In the genomic region with DNA sequence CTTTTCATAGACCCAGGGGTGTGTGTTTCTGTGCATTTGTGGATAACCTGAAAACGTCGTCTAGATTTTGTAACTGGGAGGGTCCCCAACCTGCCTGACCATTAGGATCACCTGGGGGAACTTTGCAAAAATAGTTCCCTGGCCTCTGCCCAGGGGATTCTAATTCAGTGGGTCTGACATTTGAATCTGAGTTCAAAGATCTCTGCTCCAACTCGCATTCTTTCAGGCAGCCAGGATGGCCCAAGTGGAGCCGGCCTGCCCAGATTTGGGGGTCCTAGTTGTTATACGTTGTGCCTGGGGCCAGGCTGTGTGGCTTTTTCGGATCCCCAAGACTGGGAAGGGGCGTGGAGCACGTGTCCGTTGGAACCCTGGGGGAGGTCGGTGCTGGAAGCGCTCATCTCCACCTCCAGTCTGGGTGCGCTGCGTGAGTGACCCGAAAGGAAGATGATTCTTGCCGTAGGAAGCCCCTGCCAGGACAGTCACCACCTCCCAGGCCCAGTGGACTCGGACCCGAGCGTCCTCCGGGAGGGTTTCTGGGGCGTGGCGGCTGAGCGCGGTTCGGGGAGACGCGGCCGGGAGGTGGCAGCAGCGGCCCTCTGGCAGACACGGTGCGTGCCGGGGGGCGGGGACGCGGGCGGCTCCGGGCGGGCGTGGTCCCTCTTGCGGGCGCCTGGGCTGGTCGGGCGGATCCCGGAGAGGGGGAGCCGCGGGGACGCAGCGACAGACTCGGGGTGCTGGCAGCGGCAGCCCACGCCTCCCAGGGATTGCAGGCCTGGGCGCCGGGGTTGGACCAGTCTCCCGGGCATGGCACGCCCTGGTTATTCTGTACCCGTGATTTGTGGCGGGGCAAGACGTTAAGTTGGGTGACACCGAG, we compare ENCODE assay signal across 8 cellular contexts. TPM values are rescaled to one million over a fixed set of nuclear protein-coding genes. Genes with fewer than 3 reads are reported as not detected.
DNase-seq lines count a peak whose midpoint lies in the region; ATAC-seq and TF ChIP-seq lines count a peak whose summit lies in the region.

No MANE protein-coding gene starts in this region.

- WGBS in transverse colon (ENCODE audit: low coverage in 1 of 2), 2 donors, result 0 to 7% methylated on average over 2 to 35 of the region's 58 CpGs

- H3K27ac ChIP-seq in cardiac muscle cell, result no peak overlapping the region
- no peak overlapping the region for H3K27ac ChIP-seq in parathyroid adenoma
- peak overlapping the region; percentile 63 to 80 (median 79) for H3K27ac ChIP-seq in transverse colon

- TF ChIP-seq POLR2A in transverse colon (IDR thresholded peaks at IDR 0.05), result no peak

- in situ Hi-C loops in transverse colon (cut with MboI; ENCODE audit: low pct_ligation_motif_present in 1 of 4, low pct_unique_long_range_greater_than_20kb in 1 of 4, low sequenced_read_pairs in 3 of 4), result loop anchor here (10.0 to 25.0 kb wide), 5 partner anchors 178 to 997 kb away; no protein-coding TSS in a partner anchor

- peaks cover 5% of the 10 kb centered on the region for H3K27me3 ChIP-seq in cardiac muscle cell
- H3K27me3 ChIP-seq in parathyroid adenoma (ENCODE audit: control insufficient read depth, insufficient read depth, low read length), result no peaks in the 10 kb centered on the region
- no peaks in the 10 kb centered on the region for H3K27me3 ChIP-seq in transverse colon

- H3K9me3 ChIP-seq in cardiac muscle cell (ENCODE audit: low read depth) (no peaks in the 10 kb centered on the region), parathyroid adenoma (ENCODE audit: control insufficient read depth, low read length) (no peaks in the 10 kb centered on the region), transverse colon (no peaks in the 10 kb centered on the region)

- peak overlapping the region; percentile 73 for H3K4me2 ChIP-seq in parathyroid adenoma (ENCODE audit: low read length)

- no peak overlapping the region for H3K9ac ChIP-seq in parathyroid adenoma

- H3K36me3 ChIP-seq in cardiac muscle cell, result no peaks in the 10 kb centered on the region
- no peaks in the 10 kb centered on the region for H3K36me3 ChIP-seq in parathyroid adenoma (ENCODE audit: control insufficient read depth, insufficient read depth, low read length)
- H3K36me3 ChIP-seq in transverse colon, result no peaks in the 10 kb centered on the region

- DNase-seq in EH (ENCODE audit: low read depth), result peak; percentile 72
- DNase-seq in SKM-1 (lab: John Stamatoyannopoulos, UW; ENCODE audit: unreplicated experiment), result peak; percentile 47
- DNase-seq in activated naive CD8-positive, alpha-beta T cell treated with anti-CD3 and anti-CD28 coated beads for 36 hours, result peak; percentile 89
- peak; percentile 69 to 85 for DNase-seq in cardiac muscle cell (ENCODE audit: low read depth in 1 of 2, low spot score in 1 of 2)
- peak; percentile 88 for DNase-seq in transverse colon

- H3K4me3 Mint-ChIP-seq in IgD-negative memory B cell, result peak overlapping the region; percentile 67 to 88 (median 83)
- H3K4me3 Mint-ChIP-seq in activated naive CD8-positive, alpha-beta T cell treated with anti-CD3 and anti-CD28 coated beads for 36 hours, result peak overlapping the region; percentile 70

- H3K4me3 ChIP-seq in cardiac muscle cell (peak overlapping the region; percentile 42), parathyroid adenoma (ENCODE audit: low read depth, low read length) (peak overlapping the region; percentile 47), transverse colon (peak overlapping the region; percentile 39 to 58 (median 52))

- no peaks in the 10 kb centered on the region for H3K27me3 Mint-ChIP-seq in IgD-negative memory B cell
- peaks cover 5% of the 10 kb centered on the region for H3K27me3 Mint-ChIP-seq in activated naive CD8-positive, alpha-beta T cell treated with anti-CD3 and anti-CD28 coated beads for 36 hours

- intact Hi-C loops in transverse colon (cut with DNase I; ENCODE audit: low total_unique reads), result loop anchor here (5.0 kb wide), 1 partner anchor 1002 kb away; no protein-coding TSS in a partner anchor

- H3K4me1 Mint-ChIP-seq in IgD-negative memory B cell, result peaks cover 5 to 11% (median 10%) of the 10 kb centered on the region in 3 donors
- H3K4me1 Mint-ChIP-seq in activated naive CD8-positive, alpha-beta T cell treated with anti-CD3 and anti-CD28 coated beads for 36 hours, result peaks cover 10% of the 10 kb centered on the region

- H3K9me3 Mint-ChIP-seq in IgD-negative memory B cell, result no peaks in the 10 kb centered on the region
- H3K9me3 Mint-ChIP-seq in activated naive CD8-positive, alpha-beta T cell treated with anti-CD3 and anti-CD28 coated beads for 36 hours, result no peaks in the 10 kb centered on the region

- peak overlapping the region in 2 of 3 donors; percentile 16 to 61 for H3K27ac Mint-ChIP-seq in IgD-negative memory B cell
- H3K27ac Mint-ChIP-seq in activated naive CD8-positive, alpha-beta T cell treated with anti-CD3 and anti-CD28 coated beads for 36 hours, result peak overlapping the region; percentile 48

- H3K4me1 ChIP-seq in cardiac muscle cell (ENCODE audit: low read depth) (peaks cover 19% of the 10 kb centered on the region), parathyroid adenoma (no peaks in the 10 kb centered on the region), transverse colon (peaks cover 2 to 22% (median 18%) of the 10 kb centered on the region in 4 donors)

- peak; percentile 76 for TF ChIP-seq CTCF in cardiac muscle cell (IDR thresholded peaks at IDR 0.05; ENCODE audit: low read depth, low read length)
- peak; percentile 70 for TF ChIP-seq CTCF in parathyroid adenoma (IDR thresholded peaks at IDR 0.05)
- peak; percentile 58 to 90 (median 79) for TF ChIP-seq CTCF in transverse colon (IDR thresholded peaks at IDR 0.05)

- no peak for TF ChIP-seq EP300 in transverse colon (IDR thresholded peaks at IDR 0.05; ENCODE audit: low read depth)

- ATAC-seq in GM21576 (IDR thresholded peaks at IDR 0.05; ENCODE audit: unreplicated experiment), result peak; percentile 95

- H2AFZ ChIP-seq in parathyroid adenoma, result peak overlapping the region; percentile 74

- no peaks in the 10 kb centered on the region for H3K36me3 Mint-ChIP-seq in IgD-negative memory B cell
- H3K36me3 Mint-ChIP-seq in activated naive CD8-positive, alpha-beta T cell treated with anti-CD3 and anti-CD28 coated beads for 36 hours, result peaks cover 2% of the 10 kb centered on the region

- H3K79me2 ChIP-seq in parathyroid adenoma, result no peaks in the 10 kb centered on the region

RNA-seq across cellular contexts. Expression of gene PLET1, which starts 29.2 kb away (rescaled TPM):
- polyA plus RNA-seq in IgD-negative memory B cell (not detected), cardiac muscle cell (0.14 TPM in 1 of 2 replicates, not detected in the other)
- not detected for total RNA-seq in activated naive CD8-positive, alpha-beta T cell treated with anti-CD3 and anti-CD28 coated beads for 36 hours
- total RNA-seq in cardiac muscle cell (not detected in 2 replicates), transverse colon (not detected)

Comparison
In these comparisons a context has a peak if more than half of its experiments do, and no peak if none do; other contexts are left out.
1. H3K27ac ChIP-seq: peak in transverse colon (4 of 4); none in cardiac muscle cell (single experiment) and parathyroid adenoma (single experiment).
2. Peak in every context shown above with its lines, with median percentiles within 50 percentile points of each other: DNase-seq, H3K4me3 ChIP-seq and CTCF ChIP-seq.